Comparison of ENCODE assay signal across 8 cellular contexts in genomic region chr17:59165933-59166342, GRCh38. TPM values are rescaled to one million over a fixed set of nuclear protein-coding genes. Genes with fewer than 3 reads are reported as not detected.
DNase-seq lines count a peak whose midpoint lies in the region; ATAC-seq and TF ChIP-seq lines count a peak whose summit lies in the region.

No MANE protein-coding gene starts in this region.

- H3K79me2 ChIP-seq in SU-DHL-6 (ENCODE audit: insufficient read depth, low read length): peaks cover 87% of the 10 kb centered on the region

- H3K27me3 Mint-ChIP-seq in brain: no peaks in the 10 kb centered on the region

- H3K4me3 ChIP-seq in HUES64 (ENCODE audit: low read length) (no peak overlapping the region), SU-DHL-6 (ENCODE audit: insufficient read depth, low read length, poor library complexity, severe bottlenecking) (no peak overlapping the region), stomach (no peak overlapping the region)

- peak; percentile 47 for TF ChIP-seq CTCF in SU-DHL-6 (IDR thresholded peaks at IDR 0.05; ENCODE audit: insufficient read depth, low read length, poor library complexity, severe bottlenecking)
- peak; percentile 48 to 75 for TF ChIP-seq CTCF in brain (conservative IDR thresholded peaks at IDR 0.05)
- peak in 4 of 7 experiments; percentile 14 to 56 (median 41) for TF ChIP-seq CTCF in stomach (IDR thresholded peaks at IDR 0.05)

- 73% methylated on average over 2 of the region's 2 CpGs for WGBS in HUES64
- 38 to 74% (median 46%) methylated on average over 2 of the region's 2 CpGs for WGBS in stomach, 5 donors

- no peaks in the 10 kb centered on the region; the same call in 1 of the 2 replicates for H3F3A ChIP-seq in SU-DHL-6 (ENCODE audit: insufficient read depth)

- H4K20me1 ChIP-seq in SU-DHL-6 (ENCODE audit: low read depth, low read length): peaks cover 3% of the 10 kb centered on the region; the same call in 1 of the 2 replicates

- TF ChIP-seq EP300 in stomach (IDR thresholded peaks at IDR 0.05): no peak

- peaks cover 5% of the 10 kb centered on the region for H3K36me3 Mint-ChIP-seq in brain

- H2AFZ ChIP-seq in SU-DHL-6 (ENCODE audit: low read depth, low read length, severe bottlenecking): no peak overlapping the region

- H3K9me3 ChIP-seq in HUES64 (ENCODE audit: insufficient read depth, low read depth, low read length) (no peaks in the 10 kb centered on the region), SU-DHL-6 (ENCODE audit: insufficient read depth, low read length) (no peaks in the 10 kb centered on the region), stomach (no peaks in the 10 kb centered on the region)

- no peak for ATAC-seq in sciatic nerve

- H3K4me1 Mint-ChIP-seq in brain: peaks cover 32% of the 10 kb centered on the region

- peaks cover 20% of the 10 kb centered on the region for H3K36me3 ChIP-seq in HUES64 (ENCODE audit: insufficient read depth, low read length)
- peaks cover 13% of the 10 kb centered on the region; the same call in 1 of the 2 replicates for H3K36me3 ChIP-seq in SU-DHL-6 (ENCODE audit: low read length)
- H3K36me3 ChIP-seq in stomach: peaks cover 0 to 6% (median 0%) of the 10 kb centered on the region in 4 donors

- H3K9ac ChIP-seq in HUES64 (ENCODE audit: low read depth, low read length) (no peak overlapping the region), SU-DHL-6 (ENCODE audit: low read length) (no peak overlapping the region)

- H3K9me2 ChIP-seq in SU-DHL-6 (replicated peaks; ENCODE audit: insufficient read depth, low read length): no peaks in the 10 kb centered on the region

- H3K9me3 Mint-ChIP-seq in brain: no peaks in the 10 kb centered on the region

- H3K4me1 ChIP-seq in HUES64 (ENCODE audit: insufficient read depth, low read length) (peaks cover 4% of the 10 kb centered on the region), stomach (no peaks in the 10 kb centered on the region)

- intact Hi-C loops in stomach (cut with DNase I; ENCODE audit: low total_unique reads): no loop called here
- intact Hi-C loops in sciatic nerve (cut with DNase I): no loop called here

- DNase-seq in activated CD4-positive, alpha-beta T cell treated with anti-CD3 and anti-CD28 coated beads for 24 hours (ENCODE audit: low read depth in 2 of 2): peak; percentile 6 to 18
- no peak for DNase-seq in activated CD4-positive, alpha-beta T cell treated with anti-CD3 and anti-CD28 coated beads for 1 hour
- DNase-seq in kidney glomerular epithelial cell (lab: John Stamatoyannopoulos, UW) (peak; percentile 59), stomach (peak; percentile 47), sciatic nerve (ENCODE audit: low spot score) (no peak)

- H3K27me3 ChIP-seq in HUES64 (ENCODE audit: insufficient read depth, low read length) (no peaks in the 10 kb centered on the region), SU-DHL-6 (ENCODE audit: low read length) (no peaks in the 10 kb centered on the region), stomach (no peaks in the 10 kb centered on the region)

- H3K4me3 Mint-ChIP-seq in brain: peak overlapping the region; percentile 46 to 67 (median 59)

- peak overlapping the region; percentile 82 to 96 (median 95) for H3K27ac Mint-ChIP-seq in brain

- H3K27ac ChIP-seq in HUES64 (ENCODE audit: low read depth, low read length) (peak overlapping the region; percentile 66; the same call in 1 of the 2 replicates), SU-DHL-6 (ENCODE audit: low read depth, low read length) (no peak overlapping the region), stomach (no peak overlapping the region)

- no peak for TF ChIP-seq POLR2A in stomach (IDR thresholded peaks at IDR 0.05)

- peak overlapping the region; percentile 0 for H3K4me2 ChIP-seq in SU-DHL-6 (ENCODE audit: low read depth, low read length, poor library complexity, severe bottlenecking)

RNA-seq across cellular contexts. Expression of gene PRR11, which starts 10.4 kb away (rescaled TPM):
- polyA plus RNA-seq in HUES64 (2013, experiment 1 of 2): 37.0 TPM
- 49.9 TPM for polyA plus RNA-seq in HUES64 (2013, experiment 2 of 2)
- polyA plus RNA-seq in brain (ENCODE audit: insufficient read depth, low read depth, low replicate concordance) (64.6 TPM), stomach (1 to 10 TPM; 1.5 to 1.9 (median 1.6) TPM)
- total RNA-seq in stomach (1 to 10 TPM in 3 of 5 donors, under 1 TPM in 1, not detected in 1; 0.45 to 6.4 (median 2.7) TPM), sciatic nerve (2.6 TPM)

RNA-seq across cellular contexts. Expression of gene SKA2, which starts 11.0 kb away (rescaled TPM):
- polyA plus RNA-seq in HUES64 (2013, experiment 1 of 2): 69.9 TPM
- 104 TPM for polyA plus RNA-seq in HUES64 (2013, experiment 2 of 2)
- 66.9 TPM for polyA plus RNA-seq in brain (ENCODE audit: insufficient read depth, low read depth, low replicate concordance)
- total RNA-seq in stomach: 10 to 100 TPM in 2 of 5 donors, 1 to 10 TPM in 2, not detected in 1; 7.6 to 72.1 (median 22.4) TPM
- polyA plus RNA-seq in stomach: 10 to 100 TPM; 29.8 to 53.0 (median 34.5) TPM
- total RNA-seq in sciatic nerve: 34.0 TPM

RNA-seq across cellular contexts. Expression of gene SMG8, which starts 43.9 kb away (rescaled TPM):
- 18.1 TPM for polyA plus RNA-seq in HUES64 (2013, experiment 1 of 2)
- 19.1 TPM for polyA plus RNA-seq in HUES64 (2013, experiment 2 of 2)
- 12.1 TPM for polyA plus RNA-seq in brain (ENCODE audit: insufficient read depth, low read depth, low replicate concordance)
- total RNA-seq in stomach: 10 to 100 TPM in 3 of 5 donors, 1 to 10 TPM in 1, under 1 TPM in 1; 0.58 to 42.0 (median 12.8) TPM
- polyA plus RNA-seq in stomach: 1 to 10 TPM; 2.9 to 3.8 (median 3.1) TPM
- total RNA-seq in sciatic nerve: 10.8 TPM

RNA-seq across cellular contexts. Expression of gene GDPD1, which starts 54.4 kb away (rescaled TPM):
- polyA plus RNA-seq in HUES64 (2013, experiment 1 of 2): 3.9 TPM
- polyA plus RNA-seq in HUES64 (2013, experiment 2 of 2): 5.6 TPM
- polyA plus RNA-seq in brain (ENCODE audit: insufficient read depth, low read depth, low replicate concordance) (11.7 TPM), stomach (1 to 10 TPM in 2 of 3 donors, under 1 TPM in 1; 0.40 to 1.8 (median 1.2) TPM)
- total RNA-seq in stomach (1 to 10 TPM in 3 of 5 donors, not detected in 2; 1.7 to 8.6 (median 2.3) TPM), sciatic nerve (4.1 TPM)

RNA-seq across cellular contexts. Expression of gene TRIM37, which starts 59.3 kb away (rescaled TPM):
- 41.4 TPM for polyA plus RNA-seq in HUES64 (2013, experiment 1 of 2)
- 47.0 TPM for polyA plus RNA-seq in HUES64 (2013, experiment 2 of 2)
- polyA plus RNA-seq in brain (ENCODE audit: insufficient read depth, low read depth, low replicate concordance) (38.7 TPM), stomach (1 to 10 TPM; 4.9 to 9.7 (median 6.7) TPM)
- total RNA-seq in stomach (10 to 100 TPM; 26.9 to 68.7 (median 42.8) TPM), sciatic nerve (23.1 TPM)

Comparison
In these comparisons a context has a peak if more than half of its experiments do, and no peak if none do; other contexts are left out.
1. DNase-seq: peak in activated CD4-positive, alpha-beta T cell treated with anti-CD3 and anti-CD28 coated beads for 24 hours (2 of 2), kidney glomerular epithelial cell (single experiment) and stomach (single experiment); none in activated CD4-positive, alpha-beta T cell treated with anti-CD3 and anti-CD28 coated beads for 1 hour (single experiment) and sciatic nerve (single experiment).
2. Peak in every context shown above with its lines, with median percentiles within 50 percentile points of each other: CTCF ChIP-seq.